14 cellular contexts compared by ENCODE assay signal in the genomic region with DNA sequence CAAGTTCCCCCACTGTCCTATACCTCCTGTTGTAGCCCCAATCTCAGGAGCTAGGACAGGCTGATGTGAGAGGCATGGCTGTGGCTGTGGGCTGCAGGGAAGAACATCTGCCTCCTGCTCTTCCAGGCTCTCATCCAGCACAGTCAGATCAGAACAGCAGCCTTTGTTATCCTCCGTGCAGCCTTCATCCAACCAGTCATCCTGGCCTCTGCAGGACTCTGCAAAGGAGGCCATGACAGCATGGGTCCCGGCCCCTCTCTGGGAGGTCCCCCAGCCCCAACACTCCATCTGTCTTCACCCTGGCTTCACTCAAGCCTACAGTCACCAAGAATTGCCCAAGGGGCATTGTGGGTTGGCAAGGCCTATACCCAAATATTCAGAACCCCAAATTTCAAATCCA.
DNase-seq lines count a peak whose midpoint lies in the region; ATAC-seq and TF ChIP-seq lines count a peak whose summit lies in the region.
"Had no signal": no experiment of that assay in that cellular context is flagged by ENCODE, and none has a peak within 500 bp of the region (broad histone marks: within the 10 kb centered on the region; RNA-seq: fewer than 3 reads in every experiment).

No MANE protein-coding gene starts in this region.

- TF ChIP-seq CTCF in foreskin fibroblast (IDR thresholded peaks at IDR 0.05; ENCODE audit: low read depth, low read length), result no peak
- no peak for TF ChIP-seq CTCF in CD14-positive monocyte (IDR thresholded peaks at IDR 0.05)

- no peak overlapping the region for H3K4me3 ChIP-seq in foreskin fibroblast (ENCODE audit: low read depth in 1 of 2, low read length in 2 of 2)
- H3K4me3 ChIP-seq: left lung, thyroid gland had no signal

- ATAC-seq in GM21360 (IDR thresholded peaks at IDR 0.05; ENCODE audit: unreplicated experiment), result peak; percentile 3
- ATAC-seq in sciatic nerve, result peak; percentile 20
- no peak for ATAC-seq in GM19035 (IDR thresholded peaks at IDR 0.05; ENCODE audit: unreplicated experiment)
- ATAC-seq: left lung had no signal

- peaks cover 27 to 45% (median 29%) of the 10 kb centered on the region in 7 donors for H3K9me3 Mint-ChIP-seq in CD14-positive monocyte

- H3K4me3 Mint-ChIP-seq in CD14-positive monocyte, result no peak overlapping the region
- H3K4me3 Mint-ChIP-seq: activated naive CD8-positive, alpha-beta T cell treated with anti-CD3 and anti-CD28 coated beads for 36 hours had no signal

- intact Hi-C loops in sciatic nerve (cut with DNase I) (no loop called here), CD14-positive monocyte (cut with micrococcal nuclease) (no loop called here), posterior cingulate gyrus (cut with DNase I) (no loop called here)

- DNase-seq in RPMI7951 (ENCODE audit: low read depth) (peak; percentile 40), foreskin fibroblast (peak; percentile 30 to 59), sciatic nerve (ENCODE audit: low spot score) (no peak), CD14-positive monocyte (ENCODE audit: low spot score) (no peak), posterior cingulate gyrus (no peak), putamen (ENCODE audit: low spot score) (no peak)
- DNase-seq: activated naive CD8-positive, alpha-beta T cell treated with anti-CD3 and anti-CD28 coated beads for 36 hours; Kasumi-1; left lung; NCI-H1092; NCI-H2029 treated with DMSO at 0.1 percent for 48 hours; thyroid gland had no signal

- H3K27me3 Mint-ChIP-seq in CD14-positive monocyte (ENCODE audit: low read depth in 3 of 3), result peaks cover 21 to 37% (median 21%) of the 10 kb centered on the region in 3 donors
- H3K27me3 Mint-ChIP-seq: activated naive CD8-positive, alpha-beta T cell treated with anti-CD3 and anti-CD28 coated beads for 36 hours had no signal

- peaks cover 18% of the 10 kb centered on the region for H3K4me1 Mint-ChIP-seq in CD14-positive monocyte
- H3K4me1 Mint-ChIP-seq: activated naive CD8-positive, alpha-beta T cell treated with anti-CD3 and anti-CD28 coated beads for 36 hours had no signal

- no peak overlapping the region for H3K27ac Mint-ChIP-seq in CD14-positive monocyte
- H3K27ac Mint-ChIP-seq: activated naive CD8-positive, alpha-beta T cell treated with anti-CD3 and anti-CD28 coated beads for 36 hours had no signal

- peaks cover 10 to 13% of the 10 kb centered on the region in 2 donors for H3K36me3 Mint-ChIP-seq in CD14-positive monocyte
- H3K36me3 Mint-ChIP-seq: activated naive CD8-positive, alpha-beta T cell treated with anti-CD3 and anti-CD28 coated beads for 36 hours had no signal

Comparison
In these comparisons a context has a peak if more than half of its experiments do, and no peak if none do; other contexts are left out.
1. DNase-seq: peak in RPMI7951 (single experiment) and foreskin fibroblast (2 of 2); none in sciatic nerve (single experiment), CD14-positive monocyte (single experiment), posterior cingulate gyrus (0 of 10) and putamen (single experiment).